Comparison of ENCODE assay signal across 18 cellular contexts in the genomic region with DNA sequence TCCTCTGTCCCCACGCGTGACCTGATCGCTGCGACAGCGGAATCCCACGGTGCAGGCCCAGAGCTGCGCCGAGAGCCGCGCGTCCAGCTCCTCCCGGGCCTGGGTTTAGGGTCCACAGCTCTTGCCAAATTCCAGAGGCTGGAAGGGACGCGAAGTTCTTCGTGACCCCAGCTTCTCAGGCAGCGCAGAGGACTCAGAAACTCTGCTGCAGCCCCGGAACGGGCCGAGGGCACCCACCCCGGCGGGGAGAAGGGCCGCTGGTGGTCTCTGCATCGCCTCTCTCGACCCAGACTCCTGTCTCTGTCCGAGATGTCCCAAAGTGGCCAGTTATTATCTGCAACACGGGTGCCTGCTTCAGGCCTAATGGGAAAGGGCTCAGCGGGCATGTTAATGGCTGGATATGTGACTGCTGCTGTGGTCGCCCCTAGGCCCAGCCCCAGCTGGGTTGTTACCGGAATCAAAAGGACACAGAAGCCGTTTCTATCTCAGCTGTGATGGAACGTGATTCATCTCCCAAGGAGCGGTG.
A peak's percentile ranks its signal among the peaks of the same experiment; 100 is the strongest.
DNase-seq lines count a peak whose midpoint lies in the region; ATAC-seq and TF ChIP-seq lines count a peak whose summit lies in the region.
"Had no signal": no experiment of that assay in that cellular context is flagged by ENCODE, and none has a peak within 500 bp of the region (broad histone marks: within the 10 kb centered on the region; RNA-seq: fewer than 3 reads in every experiment).

No MANE protein-coding gene starts in this region.

- peak; percentile 43 for DNase-seq in SK-N-SH
- no peak for DNase-seq in T-cell
- peak; percentile 63 for DNase-seq in endodermal cell
- DNase-seq in GM23248: no peak
- DNase-seq: body of pancreas; effector CD8-positive, alpha-beta T cell; EL; foreskin fibroblast; kidney glomerular epithelial cell; NCI-H1417; NCI-H446 treated with DMSO at 0.1 percent for 48 hours had no signal

- peaks cover 4% of the 10 kb centered on the region for H3K36me3 Mint-ChIP-seq in T-cell
- H3K36me3 Mint-ChIP-seq in endodermal cell (ENCODE audit: low read depth): no peaks in the 10 kb centered on the region
- H3K36me3 Mint-ChIP-seq: CD4-positive, CD25-positive, alpha-beta regulatory T cell had no signal

- peak overlapping the region; percentile 31 to 67 (median 59) for H3K4me3 Mint-ChIP-seq in T-cell
- peak overlapping the region; percentile 50 for H3K4me3 Mint-ChIP-seq in endodermal cell

- no peak overlapping the region for H3K4me2 ChIP-seq in SK-N-SH
- peak overlapping the region; percentile 52 for H3K4me2 ChIP-seq in parathyroid adenoma (ENCODE audit: low read length)
- H3K4me2 ChIP-seq in GM23248 (ENCODE audit: unreplicated experiment): no peak overlapping the region

- no peak overlapping the region for H2AFZ ChIP-seq in SK-N-SH (ENCODE audit: low read depth)
- H2AFZ ChIP-seq in parathyroid adenoma: no peak overlapping the region
- H2AFZ ChIP-seq in GM23248: no peak overlapping the region

- WGBS in SK-N-SH (ENCODE audit: low lambda C conversion rate): 36% methylated on average over 20 of the region's 32 CpGs
- 45 to 57% methylated on average over 22 to 32 of the region's 32 CpGs for WGBS in endodermal cell (ENCODE audit: insufficient coverage in 1 of 2, insufficient read length in 1 of 2), 2 experiments
- 28 to 31% methylated on average over 31 to 32 of the region's 32 CpGs for WGBS in GM23248 (ENCODE audit: low coverage in 1 of 2, low lambda C conversion rate in 2 of 2, missing lambda C conversion rate in 2 of 2), 2 experiments

- no peak for ATAC-seq in SK-N-SH treated with all-trans-retinoic acid at 6 μM for 48 hours
- ATAC-seq in T-cell (replicated peaks in 1 of 4): peak in 1 of 4 experiments; percentile 24
- ATAC-seq in HG02642 (IDR thresholded peaks at IDR 0.05; ENCODE audit: poor library complexity, unreplicated experiment): no peak
- ATAC-seq in HG03565 (IDR thresholded peaks at IDR 0.05; ENCODE audit: unreplicated experiment): no peak
- ATAC-seq: body of pancreas, K562 had no signal

- H3K9me3 ChIP-seq in SK-N-SH (no peaks in the 10 kb centered on the region), endodermal cell (ENCODE audit: control insufficient read depth, low read length) (peaks cover 8% of the 10 kb centered on the region), parathyroid adenoma (ENCODE audit: control insufficient read depth, low read length) (no peaks in the 10 kb centered on the region), GM23248 (ENCODE audit: low read depth) (no peaks in the 10 kb centered on the region)
- H3K9me3 ChIP-seq: body of pancreas had no signal

- peaks cover 6 to 14% (median 8%) of the 10 kb centered on the region in 3 donors for H3K4me1 Mint-ChIP-seq in T-cell
- H3K4me1 Mint-ChIP-seq in endodermal cell: no peaks in the 10 kb centered on the region

- in situ Hi-C loops in GM23248 (cut with MboI): no loop called here

- H3K36me3 ChIP-seq in SK-N-SH (replicated peaks in 1 of 2; ENCODE audit: control insufficient read depth in 1 of 2, insufficient read depth in 2 of 2, low read length in 1 of 2): no peaks in the 10 kb centered on the region
- no peaks in the 10 kb centered on the region for H3K36me3 ChIP-seq in endodermal cell (ENCODE audit: control insufficient read depth, insufficient read depth, low read length)
- no peaks in the 10 kb centered on the region for H3K36me3 ChIP-seq in parathyroid adenoma (ENCODE audit: control insufficient read depth, insufficient read depth, low read length)
- no peaks in the 10 kb centered on the region for H3K36me3 ChIP-seq in GM23248 (ENCODE audit: low read depth)

- H3K4me3 ChIP-seq in SK-N-SH (ENCODE audit: low read depth in 2 of 2, low read length in 1 of 2): peak overlapping the region in 1 of 2 experiments; percentile 32; a peak in 1 of 4 replicates
- peak overlapping the region; percentile 69 for H3K4me3 ChIP-seq in endodermal cell (ENCODE audit: low read length)
- no peak overlapping the region for H3K4me3 ChIP-seq in parathyroid adenoma (ENCODE audit: low read depth, low read length)
- no peak overlapping the region for H3K4me3 ChIP-seq in GM23248
- H3K4me3 ChIP-seq: body of pancreas, K562 had no signal

- H3K27me3 ChIP-seq in SK-N-SH (ENCODE audit: insufficient read depth): no peaks in the 10 kb centered on the region
- H3K27me3 ChIP-seq in endodermal cell (ENCODE audit: control insufficient read depth, insufficient read depth, low read length, poor library complexity, severe bottlenecking): peaks cover 60% of the 10 kb centered on the region
- H3K27me3 ChIP-seq in parathyroid adenoma (ENCODE audit: control insufficient read depth, insufficient read depth, low read length): peaks cover 7% of the 10 kb centered on the region
- no peaks in the 10 kb centered on the region for H3K27me3 ChIP-seq in GM23248 (replicated peaks; ENCODE audit: insufficient read depth)

- H4K20me1 ChIP-seq in SK-N-SH (ENCODE audit: insufficient read depth): no peaks in the 10 kb centered on the region
- no peaks in the 10 kb centered on the region for H4K20me1 ChIP-seq in GM23248 (ENCODE audit: insufficient read depth)

- CTCF ChIA-PET in SK-N-SH (lab: Yijun Ruan, JAX): no interaction called here
- CTCF ChIA-PET in T-cell (lab: Charles Lee): no interaction called here

- peaks cover 46 to 61% of the 10 kb centered on the region in 2 donors for H3K27me3 Mint-ChIP-seq in T-cell
- H3K27me3 Mint-ChIP-seq in endodermal cell (ENCODE audit: insufficient read depth): peaks cover 44% of the 10 kb centered on the region

- no peaks in the 10 kb centered on the region for H3K79me2 ChIP-seq in SK-N-SH (ENCODE audit: insufficient read depth)
- no peaks in the 10 kb centered on the region for H3K79me2 ChIP-seq in parathyroid adenoma
- H3K79me2 ChIP-seq in GM23248 (ENCODE audit: insufficient read depth): no peaks in the 10 kb centered on the region

- no peaks in the 10 kb centered on the region for H3F3A ChIP-seq in SK-N-SH (replicated peaks; ENCODE audit: insufficient read depth)
- no peaks in the 10 kb centered on the region for H3F3A ChIP-seq in GM23248 (ENCODE audit: insufficient read depth)

- TF ChIP-seq EP300 in SK-N-SH (IDR thresholded peaks at IDR 0.05; ENCODE audit: borderline replicate concordance in 1 of 2, low read depth in 1 of 2, low read length in 1 of 2): no peak

- POLR2A ChIA-PET in SK-N-SH (lab: Yijun Ruan, JAX) (no interaction called here), T-cell (lab: Charles Lee) (no interaction called here)

- H3K27ac Mint-ChIP-seq in T-cell (no peak overlapping the region), endodermal cell (no peak overlapping the region)
- H3K27ac Mint-ChIP-seq: CD4-positive, CD25-positive, alpha-beta regulatory T cell had no signal

- H3K4me1 ChIP-seq in SK-N-SH (ENCODE audit: control insufficient read depth in 1 of 2, insufficient read depth in 2 of 2, low read depth in 1 of 2, low read length in 1 of 2) (peaks cover 0 to 5% of the 10 kb centered on the region in 2 experiments; a peak in 2 of 4 replicates), endodermal cell (ENCODE audit: control insufficient read depth, insufficient read depth, low read length) (no peaks in the 10 kb centered on the region), parathyroid adenoma (no peaks in the 10 kb centered on the region), GM23248 (ENCODE audit: insufficient read depth) (no peaks in the 10 kb centered on the region)

- H3K9me3 Mint-ChIP-seq in T-cell (peaks cover 3 to 8% (median 4%) of the 10 kb centered on the region in 3 donors), endodermal cell (peaks cover 2% of the 10 kb centered on the region)

- H3K9me2 ChIP-seq in SK-N-SH: no peaks in the 10 kb centered on the region
- no peaks in the 10 kb centered on the region for H3K9me2 ChIP-seq in GM23248 (ENCODE audit: insufficient read depth)

- TF ChIP-seq CTCF in SK-N-SH (IDR thresholded peaks at IDR 0.05): no peak
- no peak for TF ChIP-seq CTCF in endodermal cell (conservative IDR thresholded peaks at IDR 0.05)
- no peak for TF ChIP-seq CTCF in parathyroid adenoma (IDR thresholded peaks at IDR 0.05)

- H3K27ac ChIP-seq in SK-N-SH (ENCODE audit: low read depth in 2 of 2, low read length in 1 of 2) (no peak overlapping the region), endodermal cell (ENCODE audit: low read depth, low read length) (no peak overlapping the region), parathyroid adenoma (no peak overlapping the region), GM23248 (no peak overlapping the region)
- H3K27ac ChIP-seq: 22Rv1, body of pancreas had no signal

- H3K9ac ChIP-seq in SK-N-SH (no peak overlapping the region), endodermal cell (ENCODE audit: extremely low read depth, low read length, poor library complexity, severe bottlenecking) (no peak overlapping the region), parathyroid adenoma (no peak overlapping the region), GM23248 (no peak overlapping the region)

- TF ChIP-seq RAD21 in SK-N-SH (IDR thresholded peaks at IDR 0.05; ENCODE audit: low read length): no peak

TF ChIP-seq in SK-N-SH, 30 proteins besides CTCF, POLR2A, EP300 and RAD21:
- no peak for TF ChIP-seq TEAD4 (IDR thresholded peaks at IDR 0.05; ENCODE audit: borderline replicate concordance, insufficient read depth)
- TF ChIP-seq FOXJ3 (CRISPR knock-in tag; IDR thresholded peaks at IDR 0.05): no peak

TF ChIP-seq in SK-N-SH treated with all-trans-retinoic acid at 6 μM for 48 hours, 23 proteins besides CTCF, POLR2A, EP300 and RAD21:
- TF ChIP-seq, protein P1, sequence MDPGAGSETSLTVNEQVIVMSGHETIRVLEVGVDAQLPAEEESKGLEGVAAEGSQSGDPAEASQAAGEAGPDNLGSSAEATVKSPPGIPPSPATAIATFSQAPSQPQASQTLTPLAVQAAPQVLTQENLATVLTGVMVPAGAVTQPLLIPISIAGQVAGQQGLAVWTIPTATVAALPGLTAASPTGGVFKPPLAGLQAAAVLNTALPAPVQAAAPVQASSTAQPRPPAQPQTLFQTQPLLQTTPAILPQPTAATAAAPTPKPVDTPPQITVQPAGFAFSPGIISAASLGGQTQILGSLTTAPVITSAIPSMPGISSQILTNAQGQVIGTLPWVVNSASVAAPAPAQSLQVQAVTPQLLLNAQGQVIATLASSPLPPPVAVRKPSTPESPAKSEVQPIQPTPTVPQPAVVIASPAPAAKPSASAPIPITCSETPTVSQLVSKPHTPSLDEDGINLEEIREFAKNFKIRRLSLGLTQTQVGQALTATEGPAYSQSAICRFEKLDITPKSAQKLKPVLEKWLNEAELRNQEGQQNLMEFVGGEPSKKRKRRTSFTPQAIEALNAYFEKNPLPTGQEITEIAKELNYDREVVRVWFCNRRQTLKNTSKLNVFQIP (CRISPR knock-in tag; IDR thresholded peaks at IDR 0.05; ENCODE audit: borderline replicate concordance, low read depth): no peak
- TF ChIP-seq ZC3H10 (CRISPR knock-in tag; IDR thresholded peaks at IDR 0.05): no peak
- no peak for TF ChIP-seq PPARA (CRISPR knock-in tag; IDR thresholded peaks at IDR 0.05; ENCODE audit: borderline replicate concordance)
- no peak for TF ChIP-seq SNAI2 (CRISPR knock-in tag; IDR thresholded peaks at IDR 0.05)

Comparison
In these comparisons a context has a peak if more than half of its experiments do, and no peak if none do; other contexts are left out.
1. DNase-seq: peak in SK-N-SH (single experiment) and endodermal cell (single experiment); none in T-cell (0 of 34) and GM23248 (single experiment).